ENCODE assay signal across 36 cellular contexts in genomic region chr2:77631007-77631406, GRCh38.
DNase-seq lines count a peak whose midpoint lies in the region; ATAC-seq, FAIRE-seq and TF ChIP-seq lines count a peak whose summit lies in the region.
"Had no signal": no experiment of that assay in that cellular context is flagged by ENCODE, and none has a peak within 500 bp of the region (broad histone marks: within the 10 kb centered on the region; RNA-seq: fewer than 3 reads in every experiment).

No MANE protein-coding gene starts in this region.

- no peak overlapping the region for H3K9ac ChIP-seq in HepG2 (ENCODE audit: insufficient read depth, low read depth, low read length)
- H3K9ac ChIP-seq in IMR-90 (ENCODE audit: low read depth, low read length), result no peak overlapping the region
- H3K9ac ChIP-seq in K562 (ENCODE audit: insufficient read depth in 1 of 2, low read depth in 2 of 2, low read length in 2 of 2), result no peak overlapping the region
- H3K9ac ChIP-seq: BLaER1; BLaER1 treated with 17β-estradiol and CSF1 and Interleukin-3, amounts not matched to agents 10 nM and 100 nM had no signal

- no peak overlapping the region for H2BK15ac ChIP-seq in IMR-90 (ENCODE audit: low read depth, low read length)

- FAIRE-seq in HepG2 (lab: Jason Lieb, UNC) (no peak), A549 (lab: Jason Lieb, UNC) (no peak), K562 (lab: Jason Lieb, UNC) (no peak)
- FAIRE-seq: A204.1, D721Med had no signal

- no peaks in the 10 kb centered on the region for H3K27me3 Mint-ChIP-seq in mesothelial cell of epicardium (ENCODE audit: low read depth)
- H3K27me3 Mint-ChIP-seq: B cell; CD4-positive, alpha-beta memory T cell; CD4-positive, alpha-beta T cell; CD4-positive, CD25-positive, alpha-beta regulatory T cell; CD8-positive, alpha-beta memory T cell had no signal

- peaks cover 8% of the 10 kb centered on the region for H3K4me1 Mint-ChIP-seq in mesothelial cell of epicardium
- H3K4me1 Mint-ChIP-seq: B cell; CD14-positive monocyte; CD4-positive, alpha-beta memory T cell; CD4-positive, CD25-positive, alpha-beta regulatory T cell; CD8-positive, alpha-beta memory T cell had no signal

- H2AFZ ChIP-seq in HepG2 (ENCODE audit: low read length) (no peak overlapping the region), IMR-90 (replicated peaks; ENCODE audit: low read length, poor library complexity) (no peak overlapping the region), K562 (ENCODE audit: low read depth, low read length) (no peak overlapping the region)

- no peaks in the 10 kb centered on the region for H3K79me1 ChIP-seq in IMR-90 (ENCODE audit: low read depth in 1 of 2, low read length in 2 of 2)

- H3K4ac ChIP-seq in IMR-90 (ENCODE audit: low read depth, low read length), result no peak overlapping the region

- H3K4me2 ChIP-seq in HepG2 (ENCODE audit: low read depth, low read length), result no peak overlapping the region
- no peak overlapping the region for H3K4me2 ChIP-seq in A549
- no peak overlapping the region for H3K4me2 ChIP-seq in IMR-90 (ENCODE audit: low read depth, low read length)
- H3K4me2 ChIP-seq in K562 (ENCODE audit: insufficient read depth, low read length), result no peak overlapping the region
- H3K4me2 ChIP-seq: BLaER1; BLaER1 treated with 17β-estradiol and CSF1 and Interleukin-3, amounts not matched to agents 10 nM and 100 nM had no signal

- intact Hi-C loops in HepG2 (cut with micrococcal nuclease; ENCODE audit: unreplicated experiment), result no loop called here
- intact Hi-C loops in right lobe of liver (cut with DNase I), result no loop called here
- intact Hi-C loops in IMR-90 (cut with micrococcal nuclease), result no loop called here
- intact Hi-C loops in K562 (cut with micrococcal nuclease), result no loop called here

- H3K4me3 Mint-ChIP-seq in mesothelial cell of epicardium, result no peak overlapping the region
- H3K4me3 Mint-ChIP-seq: B cell; CD14-positive monocyte; CD4-positive, alpha-beta memory T cell; CD4-positive, alpha-beta T cell; CD4-positive, CD25-positive, alpha-beta regulatory T cell; CD8-positive, alpha-beta memory T cell; CD8-positive, alpha-beta T cell had no signal

- H3K9me3 ChIP-seq in HepG2 (ENCODE audit: low read length), result no peaks in the 10 kb centered on the region
- no peaks in the 10 kb centered on the region for H3K9me3 ChIP-seq in right lobe of liver
- peaks cover 16% of the 10 kb centered on the region; the same call in 2 of the 3 replicates for H3K9me3 ChIP-seq in A549
- H3K9me3 ChIP-seq in IMR-90 (ENCODE audit: control insufficient read depth, insufficient read depth, low read length), result peaks cover 5% of the 10 kb centered on the region
- no peaks in the 10 kb centered on the region for H3K9me3 ChIP-seq in K562 (replicated peaks; ENCODE audit: control insufficient read depth, insufficient read depth, low read depth, low read length)
- H3K9me3 ChIP-seq: BE2C; BLaER1; BLaER1 treated with 17β-estradiol and CSF1 and Interleukin-3, amounts not matched to agents 10 nM and 100 nM; Caco-2 had no signal

- no peaks in the 10 kb centered on the region for H3K36me3 Mint-ChIP-seq in mesothelial cell of epicardium
- H3K36me3 Mint-ChIP-seq: CD14-positive monocyte; CD4-positive, alpha-beta memory T cell; CD4-positive, CD25-positive, alpha-beta regulatory T cell; CD8-positive, alpha-beta memory T cell; CD8-positive, alpha-beta T cell had no signal

- H3K4me3 ChIP-seq in HepG2 (replicated peaks in 1 of 3; ENCODE audit: insufficient read depth in 1 of 3, low read depth in 2 of 3, low read length in 3 of 3) (no peak overlapping the region), right lobe of liver (no peak overlapping the region), A549 (no peak overlapping the region), IMR-90 (ENCODE audit: insufficient read depth, low read depth, low read length) (no peak overlapping the region), K562 (no peak overlapping the region)
- H3K4me3 ChIP-seq: BLaER1; BLaER1 treated with 17β-estradiol and CSF1 and Interleukin-3, amounts not matched to agents 10 nM and 100 nM had no signal

- ATAC-seq in HepG2 (no peak), right lobe of liver (no peak), A549 (no peak), IMR-90 (ENCODE audit: low read depth) (no peak), K562 (no peak), HG02981 (IDR thresholded peaks at IDR 0.05; ENCODE audit: unreplicated experiment) (no peak)
- ATAC-seq: CD8-positive, alpha-beta T cell had no signal

- no peak overlapping the region for H3K27ac ChIP-seq in HepG2 (ENCODE audit: extremely low read length, insufficient read depth, low read length)
- H3K27ac ChIP-seq in right lobe of liver, result no peak overlapping the region
- H3K27ac ChIP-seq in A549, result no peak overlapping the region
- no peak overlapping the region for H3K27ac ChIP-seq in IMR-90 (ENCODE audit: insufficient read depth, low read length)
- no peak overlapping the region for H3K27ac ChIP-seq in K562 (ENCODE audit: extremely low read depth, low read depth, low read length)
- H3K27ac ChIP-seq in substantia nigra (ENCODE audit: low read depth, low read length, poor library complexity, severe bottlenecking), result no peak overlapping the region
- H3K27ac ChIP-seq: 22Rv1; BLaER1; BLaER1 treated with 17β-estradiol and CSF1 and Interleukin-3, amounts not matched to agents 10 nM and 100 nM; C4-2B had no signal

- no peak overlapping the region for H2AK5ac ChIP-seq in IMR-90 (ENCODE audit: low read depth, low read length)

- no peak overlapping the region for H2BK120ac ChIP-seq in IMR-90 (ENCODE audit: low read depth, low read length)

- H3K9me3 Mint-ChIP-seq in mesothelial cell of epicardium, result peaks cover 15% of the 10 kb centered on the region

- in situ Hi-C loops in HepG2 (cut with HindIII; ENCODE audit: extremely low pct_ligation_motif_present, low pct_unique_long_range_greater_than_20kb) (no loop called here), IMR-90 (cut with MboI; ENCODE audit: low sequenced_read_pairs) (no loop called here), K562 (cut with MboI) (no loop called here)

- TF ChIP-seq EP300 in HepG2 (IDR thresholded peaks at IDR 0.05; ENCODE audit: low read depth in 2 of 2, low read length in 2 of 2) (no peak), HepG2 (CRISPR knock-in tag; IDR thresholded peaks at IDR 0.05; ENCODE audit: borderline replicate concordance) (no peak), A549 (IDR thresholded peaks at IDR 0.05) (no peak), K562 (IDR thresholded peaks at IDR 0.05; ENCODE audit: low read length) (no peak)

- POLR2A ChIA-PET in HepG2 (lab: Yijun Ruan, JAX) (no interaction called here), A549 (lab: Yijun Ruan, JAX) (no interaction called here), IMR-90 (lab: Charles Lee; ENCODE audit: unreplicated experiment) (no interaction called here), K562 (lab: Yijun Ruan, JAX) (no interaction called here)

- no peak overlapping the region for H3K56ac ChIP-seq in IMR-90 (ENCODE audit: extremely low read depth, insufficient read depth, low read length)

- H4K5ac ChIP-seq in IMR-90 (ENCODE audit: low read depth, low read length), result no peak overlapping the region

- no peak overlapping the region for H2BK20ac ChIP-seq in IMR-90 (ENCODE audit: low read depth, low read length)

- H3K14ac ChIP-seq in IMR-90 (replicated peaks; ENCODE audit: low read depth, low read length), result no peak overlapping the region

- no peak overlapping the region for H2BK5ac ChIP-seq in IMR-90 (ENCODE audit: low read depth, low read length, poor library complexity, severe bottlenecking)

- TF ChIP-seq RAD21 in HepG2 (CRISPR knock-in tag; IDR thresholded peaks at IDR 0.05) (no peak), A549 (conservative IDR thresholded peaks at IDR 0.05 in 1 of 2, IDR thresholded peaks at IDR 0.05 in 1 of 2) (no peak), IMR-90 (IDR thresholded peaks at IDR 0.05; ENCODE audit: low read length) (no peak), K562 (CRISPR knock-in tag; conservative IDR thresholded peaks at IDR 0.05 in 1 of 2, IDR thresholded peaks at IDR 0.05 in 1 of 2) (no peak)

- TF ChIP-seq CTCF in HepG2 (CRISPR knock-in tag; IDR thresholded peaks at IDR 0.05) (no peak), right lobe of liver (IDR thresholded peaks at IDR 0.05) (no peak), A549 (IDR thresholded peaks at IDR 0.05) (no peak), IMR-90 (conservative IDR thresholded peaks at IDR 0.05; ENCODE audit: low read depth, low read length) (no peak), K562 (IDR thresholded peaks at IDR 0.05 in 2 of 3, conservative IDR thresholded peaks at IDR 0.05 in 1 of 3; ENCODE audit: insufficient read depth in 2 of 3, low read depth in 1 of 3, low read length in 3 of 3) (no peak), mesothelial cell of epicardium (IDR thresholded peaks at IDR 0.05; ENCODE audit: unreplicated experiment) (no peak)

- no peaks in the 10 kb centered on the region; the same call in 1 of the 2 replicates for H4K20me1 ChIP-seq in HepG2 (ENCODE audit: insufficient read depth, low read length)
- no peaks in the 10 kb centered on the region for H4K20me1 ChIP-seq in IMR-90 (ENCODE audit: insufficient read depth, low read length)
- no peaks in the 10 kb centered on the region for H4K20me1 ChIP-seq in K562 (replicated peaks; ENCODE audit: control insufficient read depth, insufficient read depth, low read length)
- H4K20me1 ChIP-seq: BLaER1; BLaER1 treated with 17β-estradiol and CSF1 and Interleukin-3, amounts not matched to agents 10 nM and 100 nM had no signal

- H3K4me1 ChIP-seq in HepG2 (ENCODE audit: insufficient read depth, low read length) (peaks cover 9% of the 10 kb centered on the region), right lobe of liver (no peaks in the 10 kb centered on the region), A549 (no peaks in the 10 kb centered on the region), IMR-90 (ENCODE audit: control insufficient read depth, insufficient read depth, low read length) (no peaks in the 10 kb centered on the region), K562 (replicated peaks in 1 of 2; ENCODE audit: control insufficient read depth in 2 of 2, insufficient read depth in 2 of 2, low read length in 2 of 2) (no peaks in the 10 kb centered on the region)
- H3K4me1 ChIP-seq: BE2C; BLaER1; BLaER1 treated with 17β-estradiol and CSF1 and Interleukin-3, amounts not matched to agents 10 nM and 100 nM; Caco-2 had no signal

- H3K18ac ChIP-seq in IMR-90 (ENCODE audit: low read depth, low read length), result no peak overlapping the region

- no peak overlapping the region for H3K23ac ChIP-seq in IMR-90 (ENCODE audit: low read depth, low read length)

- CTCF ChIA-PET in HepG2 (lab: Yijun Ruan, JAX; ENCODE audit: low intra/inter-chr PET ratio, low total read pairs), result no interaction called here
- CTCF ChIA-PET in A549 (lab: Yijun Ruan, JAX), result no interaction called here
- CTCF ChIA-PET in IMR-90 (lab: Yijun Ruan, JAX), result no interaction called here
- CTCF ChIA-PET in K562 (lab: Yijun Ruan, JAX; ENCODE audit: low intra/inter-chr PET ratio), result no interaction called here

- BruUV-seq in HepG2 (replicated peaks; lab: Mats Ljungman, UMichigan) (no TSS peak), IMR-90 (replicated peaks; lab: Mats Ljungman, UMichigan) (no TSS peak), K562 (replicated peaks; lab: Mats Ljungman, UMichigan) (no TSS peak)

- H3K27me3 ChIP-seq in HepG2 (ENCODE audit: control insufficient read depth in 1 of 2, insufficient read depth in 2 of 2, low read length in 2 of 2) (no peaks in the 10 kb centered on the region), right lobe of liver (no peaks in the 10 kb centered on the region), IMR-90 (ENCODE audit: control insufficient read depth, insufficient read depth, low read length) (no peaks in the 10 kb centered on the region), K562 (ENCODE audit: control insufficient read depth in 2 of 2, insufficient read depth in 2 of 2, low read length in 2 of 2) (no peaks in the 10 kb centered on the region)
- H3K27me3 ChIP-seq: BE2C; BLaER1; BLaER1 treated with 17β-estradiol and CSF1 and Interleukin-3, amounts not matched to agents 10 nM and 100 nM had no signal

- H2AK9ac ChIP-seq in IMR-90 (replicated peaks; ENCODE audit: low read depth, low read length, poor library complexity), result no peak overlapping the region

- dilution Hi-C loops in IMR-90 (cut with HindIII; ENCODE audit: low sequenced_read_pairs, unreplicated experiment), result no loop called here

- H3K27ac Mint-ChIP-seq in mesothelial cell of epicardium, result no peak overlapping the region
- H3K27ac Mint-ChIP-seq: B cell; CD14-positive monocyte; CD4-positive, alpha-beta memory T cell; CD4-positive, alpha-beta T cell; CD8-positive, alpha-beta memory T cell; CD8-positive, alpha-beta T cell had no signal

- TF ChIP-seq POLR2A in HepG2 (IDR thresholded peaks at IDR 0.05; ENCODE audit: insufficient read depth in 1 of 2, low read depth in 2 of 2, low read length in 2 of 2) (no peak), right lobe of liver (IDR thresholded peaks at IDR 0.05) (no peak), A549 (IDR thresholded peaks at IDR 0.05; ENCODE audit: low read length) (no peak), IMR-90 (IDR thresholded peaks at IDR 0.05; ENCODE audit: low read depth, low read length) (no peak), K562 (conservative IDR thresholded peaks at IDR 0.05) (no peak)

- H3K79me2 ChIP-seq in HepG2 (ENCODE audit: insufficient read depth, low read length), result no peaks in the 10 kb centered on the region
- no peaks in the 10 kb centered on the region for H3K79me2 ChIP-seq in K562 (ENCODE audit: control insufficient read depth, insufficient read depth, low read length)

- H4K8ac ChIP-seq in IMR-90 (ENCODE audit: low read depth in 2 of 2, low read length in 2 of 2), result no peak overlapping the region

- H4K91ac ChIP-seq in IMR-90 (ENCODE audit: insufficient read depth, low read depth, low read length), result no peak overlapping the region

- H3K36me3 ChIP-seq in HepG2 (replicated peaks in 1 of 2; ENCODE audit: control insufficient read depth in 1 of 2, insufficient read depth in 2 of 2, low read length in 2 of 2) (no peaks in the 10 kb centered on the region), right lobe of liver (no peaks in the 10 kb centered on the region), IMR-90 (ENCODE audit: control insufficient read depth, insufficient read depth, low read length) (no peaks in the 10 kb centered on the region), K562 (ENCODE audit: control insufficient read depth, insufficient read depth, low read length) (no peaks in the 10 kb centered on the region)
- H3K36me3 ChIP-seq: BE2C; BLaER1; BLaER1 treated with 17β-estradiol and CSF1 and Interleukin-3, amounts not matched to agents 10 nM and 100 nM had no signal

- H3K9me1 ChIP-seq in IMR-90 (ENCODE audit: insufficient read depth, low read length) (no peaks in the 10 kb centered on the region), K562 (ENCODE audit: control insufficient read depth, insufficient read depth, low read length) (no peaks in the 10 kb centered on the region)

- DNase-seq in HepG2 (ENCODE audit: low spot score), result no peak
- DNase-seq in right lobe of liver, result no peak
- DNase-seq in A549 (ENCODE audit: low read depth in 1 of 2, low spot score in 1 of 2), result no peak
- DNase-seq in IMR-90, result no peak
- no peak for DNase-seq in K562 (ENCODE audit: extremely low read depth in 1 of 4, low spot score in 3 of 4)
- DNase-seq in mesothelial cell of epicardium (ENCODE audit: low spot score in 2 of 2, unreplicated experiment in 2 of 2), result no peak
- DNase-seq in substantia nigra (lab: John Stamatoyannopoulos, UW), result no peak
- DNase-seq: 8988T; ACHN; AML-193; BE2C; C1 segment of cervical spinal cord; Caco-2; Calu3; CD4-positive, alpha-beta memory T cell; CD4-positive, alpha-beta T cell; CD4-positive, CD25-positive, alpha-beta regulatory T cell; CD8-positive, alpha-beta memory T cell; CD8-positive, alpha-beta T cell; COR-L47; DMS 273 treated with DMSO at 0.1 percent for 48 hours; DMS153; DMS53; DMS79; DMS79 treated with DMSO at 0.1 percent for 48 hours; DND-41; EL had no signal

Comparison
In these comparisons a context has a peak if more than half of its experiments do, and no peak if none do; other contexts are left out.
1. Of the 241 proteins assayed by ChIP-seq in both HepG2 and K562: peak only in HepG2: MAFK; only in K562: MAFG; in both: MAFF; in neither: 238.